ENCODE assay signal across 1 cellular context in the genomic region with DNA sequence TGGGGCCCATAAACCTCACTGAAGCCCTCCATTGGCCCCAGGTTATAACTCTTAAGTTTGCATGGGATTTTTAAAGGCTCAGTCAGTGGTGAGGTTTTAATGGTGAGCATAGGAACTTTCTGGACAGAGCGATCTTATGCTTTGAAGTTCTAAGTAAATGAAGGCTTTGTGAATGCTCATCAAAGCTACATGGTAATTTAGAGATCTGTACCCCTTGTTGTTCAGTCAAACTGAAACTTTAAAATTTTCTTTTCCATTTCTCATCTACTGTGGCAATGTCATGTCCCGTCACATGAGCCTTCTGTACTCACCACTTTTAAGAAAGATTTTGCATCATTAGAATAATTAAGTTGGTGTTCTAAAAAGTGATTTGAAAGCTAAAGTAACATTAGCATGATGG.
TF ChIP-seq lines count a peak whose summit lies in the region.

No MANE protein-coding gene starts in this region.

TF ChIP-seq in GM12878, 131 proteins besides CTCF, POLR2A, EP300 and RAD21:
- TF ChIP-seq STAT3 (IDR thresholded peaks at IDR 0.05; ENCODE audit: low read depth, low read length) (no peak), YY1 (IDR thresholded peaks at IDR 0.05; ENCODE audit: low read depth, low read length) (no peak), CBX5 (IDR thresholded peaks at IDR 0.05; ENCODE audit: low read depth) (no peak), RELA (IDR thresholded peaks at IDR 0.05; ENCODE audit: borderline replicate concordance, partially characterized antibody) (no peak), SUPT20H (IDR thresholded peaks at IDR 0.05; ENCODE audit: borderline replicate concordance, control insufficient read depth, low read depth, low read length) (no peak)
- TF ChIP-seq, protein P1, sequence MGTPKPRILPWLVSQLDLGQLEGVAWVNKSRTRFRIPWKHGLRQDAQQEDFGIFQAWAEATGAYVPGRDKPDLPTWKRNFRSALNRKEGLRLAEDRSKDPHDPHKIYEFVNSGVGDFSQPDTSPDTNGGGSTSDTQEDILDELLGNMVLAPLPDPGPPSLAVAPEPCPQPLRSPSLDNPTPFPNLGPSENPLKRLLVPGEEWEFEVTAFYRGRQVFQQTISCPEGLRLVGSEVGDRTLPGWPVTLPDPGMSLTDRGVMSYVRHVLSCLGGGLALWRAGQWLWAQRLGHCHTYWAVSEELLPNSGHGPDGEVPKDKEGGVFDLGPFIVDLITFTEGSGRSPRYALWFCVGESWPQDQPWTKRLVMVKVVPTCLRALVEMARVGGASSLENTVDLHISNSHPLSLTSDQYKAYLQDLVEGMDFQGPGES (IDR thresholded peaks at IDR 0.05), result no peak
- TF ChIP-seq, protein P2, sequence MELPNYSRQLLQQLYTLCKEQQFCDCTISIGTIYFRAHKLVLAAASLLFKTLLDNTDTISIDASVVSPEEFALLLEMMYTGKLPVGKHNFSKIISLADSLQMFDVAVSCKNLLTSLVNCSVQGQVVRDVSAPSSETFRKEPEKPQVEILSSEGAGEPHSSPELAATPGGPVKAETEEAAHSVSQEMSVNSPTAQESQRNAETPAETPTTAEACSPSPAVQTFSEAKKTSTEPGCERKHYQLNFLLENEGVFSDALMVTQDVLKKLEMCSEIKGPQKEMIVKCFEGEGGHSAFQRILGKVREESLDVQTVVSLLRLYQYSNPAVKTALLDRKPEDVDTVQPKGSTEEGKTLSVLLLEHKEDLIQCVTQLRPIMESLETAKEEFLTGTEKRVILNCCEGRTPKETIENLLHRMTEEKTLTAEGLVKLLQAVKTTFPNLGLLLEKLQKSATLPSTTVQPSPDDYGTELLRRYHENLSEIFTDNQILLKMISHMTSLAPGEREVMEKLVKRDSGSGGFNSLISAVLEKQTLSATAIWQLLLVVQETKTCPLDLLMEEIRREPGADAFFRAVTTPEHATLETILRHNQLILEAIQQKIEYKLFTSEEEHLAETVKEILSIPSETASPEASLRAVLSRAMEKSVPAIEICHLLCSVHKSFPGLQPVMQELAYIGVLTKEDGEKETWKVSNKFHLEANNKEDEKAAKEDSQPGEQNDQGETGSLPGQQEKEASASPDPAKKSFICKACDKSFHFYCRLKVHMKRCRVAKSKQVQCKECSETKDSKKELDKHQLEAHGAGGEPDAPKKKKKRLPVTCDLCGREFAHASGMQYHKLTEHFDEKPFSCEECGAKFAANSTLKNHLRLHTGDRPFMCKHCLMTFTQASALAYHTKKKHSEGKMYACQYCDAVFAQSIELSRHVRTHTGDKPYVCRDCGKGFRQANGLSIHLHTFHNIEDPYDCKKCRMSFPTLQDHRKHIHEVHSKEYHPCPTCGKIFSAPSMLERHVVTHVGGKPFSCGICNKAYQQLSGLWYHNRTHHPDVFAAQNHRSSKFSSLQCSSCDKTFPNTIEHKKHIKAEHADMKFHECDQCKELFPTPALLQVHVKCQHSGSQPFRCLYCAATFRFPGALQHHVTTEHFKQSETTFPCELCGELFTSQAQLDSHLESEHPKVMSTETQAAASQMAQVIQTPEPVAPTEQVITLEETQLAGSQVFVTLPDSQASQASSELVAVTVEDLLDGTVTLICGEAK (IDR thresholded peaks at IDR 0.05; ENCODE audit: borderline replicate concordance), result no peak
- TF ChIP-seq, protein P3, sequence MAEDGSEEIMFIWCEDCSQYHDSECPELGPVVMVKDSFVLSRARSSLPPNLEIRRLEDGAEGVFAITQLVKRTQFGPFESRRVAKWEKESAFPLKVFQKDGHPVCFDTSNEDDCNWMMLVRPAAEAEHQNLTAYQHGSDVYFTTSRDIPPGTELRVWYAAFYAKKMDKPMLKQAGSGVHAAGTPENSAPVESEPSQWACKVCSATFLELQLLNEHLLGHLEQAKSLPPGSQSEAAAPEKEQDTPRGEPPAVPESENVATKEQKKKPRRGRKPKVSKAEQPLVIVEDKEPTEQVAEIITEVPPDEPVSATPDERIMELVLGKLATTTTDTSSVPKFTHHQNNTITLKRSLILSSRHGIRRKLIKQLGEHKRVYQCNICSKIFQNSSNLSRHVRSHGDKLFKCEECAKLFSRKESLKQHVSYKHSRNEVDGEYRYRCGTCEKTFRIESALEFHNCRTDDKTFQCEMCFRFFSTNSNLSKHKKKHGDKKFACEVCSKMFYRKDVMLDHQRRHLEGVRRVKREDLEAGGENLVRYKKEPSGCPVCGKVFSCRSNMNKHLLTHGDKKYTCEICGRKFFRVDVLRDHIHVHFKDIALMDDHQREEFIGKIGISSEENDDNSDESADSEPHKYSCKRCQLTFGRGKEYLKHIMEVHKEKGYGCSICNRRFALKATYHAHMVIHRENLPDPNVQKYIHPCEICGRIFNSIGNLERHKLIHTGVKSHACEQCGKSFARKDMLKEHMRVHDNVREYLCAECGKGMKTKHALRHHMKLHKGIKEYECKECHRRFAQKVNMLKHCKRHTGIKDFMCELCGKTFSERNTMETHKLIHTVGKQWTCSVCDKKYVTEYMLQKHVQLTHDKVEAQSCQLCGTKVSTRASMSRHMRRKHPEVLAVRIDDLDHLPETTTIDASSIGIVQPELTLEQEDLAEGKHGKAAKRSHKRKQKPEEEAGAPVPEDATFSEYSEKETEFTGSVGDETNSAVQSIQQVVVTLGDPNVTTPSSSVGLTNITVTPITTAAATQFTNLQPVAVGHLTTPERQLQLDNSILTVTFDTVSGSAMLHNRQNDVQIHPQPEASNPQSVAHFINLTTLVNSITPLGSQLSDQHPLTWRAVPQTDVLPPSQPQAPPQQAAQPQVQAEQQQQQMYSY (CRISPR knock-in tag; IDR thresholded peaks at IDR 0.05), result no peak
TF ChIP-seq in GM12878: peak in this region for 0.
